ENCODE assay signal across 12 cellular contexts in the genomic region with DNA sequence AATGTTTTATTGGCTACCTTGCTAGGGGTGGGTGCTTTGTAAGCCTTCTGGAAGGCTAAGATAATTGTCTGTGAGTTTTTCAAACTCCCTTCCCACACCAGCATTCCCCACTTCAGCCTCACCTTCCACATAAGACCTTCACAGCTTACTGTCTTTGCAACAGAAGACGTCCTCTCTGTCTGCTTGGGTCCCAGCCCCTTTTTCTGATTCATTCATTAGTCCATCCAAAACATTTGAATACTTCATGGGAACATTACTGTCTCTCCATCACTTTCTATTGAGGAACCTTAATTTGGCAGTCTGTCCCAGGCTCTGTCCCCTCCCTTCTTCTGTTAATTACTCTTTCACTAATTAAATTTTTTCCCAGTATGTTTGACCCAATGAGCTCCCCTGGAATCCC. TPM values are rescaled to one million over a fixed set of nuclear protein-coding genes. Genes with fewer than 3 reads are reported as not detected.
A peak's percentile ranks its signal among the peaks of the same experiment; 100 is the strongest.
DNase-seq lines count a peak whose midpoint lies in the region; ATAC-seq, FAIRE-seq and TF ChIP-seq lines count a peak whose summit lies in the region.
"Had no signal": no experiment of that assay in that cellular context is flagged by ENCODE, and none has a peak within 500 bp of the region (broad histone marks: within the 10 kb centered on the region; RNA-seq: fewer than 3 reads in every experiment).

No MANE protein-coding gene starts in this region.

- peaks cover 59% of the 10 kb centered on the region for H3K4me1 Mint-ChIP-seq in activated naive CD8-positive, alpha-beta T cell (ENCODE audit: low read depth)
- H3K4me1 Mint-ChIP-seq in naive B cell: peaks cover 51 to 72% (median 59%) of the 10 kb centered on the region in 3 donors

- peaks cover 32% of the 10 kb centered on the region for H3K79me2 ChIP-seq in HCT116 (ENCODE audit: insufficient read depth, low read length)

- CTCF ChIA-PET in HCT116 (lab: Charles Lee) (interaction anchor here (0.8 kb wide), 1 partner anchor 9 kb away, joined by 3 read pairs; a partner anchor contains a TSS), HEK293T (lab: Yijun Ruan, JAX) (no interaction called here)

- H3K9me2 ChIP-seq in HCT116 (ENCODE audit: insufficient read depth): no peaks in the 10 kb centered on the region

- peaks cover 13% of the 10 kb centered on the region for H3K36me3 Mint-ChIP-seq in activated naive CD8-positive, alpha-beta T cell
- peaks cover 0 to 7% of the 10 kb centered on the region in 2 donors for H3K36me3 Mint-ChIP-seq in naive B cell

- H3K4me1 ChIP-seq in BLaER1 (peaks cover 51% of the 10 kb centered on the region), HCT116 (ENCODE audit: control insufficient read depth in 1 of 2, insufficient read depth in 2 of 2, low read length in 2 of 2) (peaks cover 20 to 46% of the 10 kb centered on the region in 2 experiments)

- H3K9me3 Mint-ChIP-seq in activated naive CD8-positive, alpha-beta T cell (ENCODE audit: low read depth): no peaks in the 10 kb centered on the region
- no peaks in the 10 kb centered on the region for H3K9me3 Mint-ChIP-seq in naive B cell

- no TSS peak for BruUV-seq in HCT116 (replicated peaks; lab: Mats Ljungman, UMichigan)

- H3K9ac ChIP-seq in BLaER1: no peak overlapping the region
- peak overlapping the region; percentile 20; the same call in 1 of the 2 replicates for H3K9ac ChIP-seq in HCT116 (ENCODE audit: low read length)

- H3K4me2 ChIP-seq in BLaER1 (peak overlapping the region; percentile 99), HCT116 (ENCODE audit: low read length) (peak overlapping the region; percentile 93)

- POLR2A ChIA-PET in HCT116 (lab: Charles Lee) (interaction anchor here (1.2 kb wide), 1 partner anchor 13 kb away, joined by 4 read pairs; a partner anchor contains a TSS), HEK293T (lab: Yijun Ruan, JAX) (interaction anchor here (0.7 to 1.7 kb wide), 3 partner anchors 10 to 18 kb away, joined by 4 to 8 read pairs (median 5); a partner anchor contains a TSS)

- ATAC-seq in HCT116: no peak
- ATAC-seq in naive B cell (ENCODE audit: low read depth in 2 of 2): no peak
- ATAC-seq: gastroesophageal sphincter had no signal

- H3K9me3 ChIP-seq in BLaER1 (no peaks in the 10 kb centered on the region), HCT116 (ENCODE audit: control insufficient read depth in 1 of 2, insufficient read depth in 1 of 2, low read depth in 1 of 2, low read length in 2 of 2) (no peaks in the 10 kb centered on the region)
- H3K9me3 ChIP-seq: gastroesophageal sphincter, upper lobe of left lung had no signal

- H3K4me3 Mint-ChIP-seq in activated naive CD8-positive, alpha-beta T cell: peak overlapping the region; percentile 91
- peak overlapping the region; percentile 84 to 97 (median 91) for H3K4me3 Mint-ChIP-seq in naive B cell

- intact Hi-C loops in HCT116 (cut with micrococcal nuclease): no loop called here

- peaks cover 60% of the 10 kb centered on the region for H4K20me1 ChIP-seq in BLaER1
- H4K20me1 ChIP-seq in HCT116 (ENCODE audit: insufficient read depth): no peaks in the 10 kb centered on the region

- H3K27me3 Mint-ChIP-seq in activated naive CD8-positive, alpha-beta T cell: no peaks in the 10 kb centered on the region
- H3K27me3 Mint-ChIP-seq in naive B cell: no peaks in the 10 kb centered on the region

- H2AFZ ChIP-seq in HCT116 (ENCODE audit: low read depth, low read length, poor library complexity, severe bottlenecking): no peak overlapping the region

- no peak for FAIRE-seq in D721Med (lab: Jason Lieb, UNC)
- FAIRE-seq: RCC 7860 had no signal

- peak overlapping the region; percentile 67 for H3K27ac Mint-ChIP-seq in activated naive CD8-positive, alpha-beta T cell
- peak overlapping the region; percentile 83 to 99 (median 96) for H3K27ac Mint-ChIP-seq in naive B cell

- RAD21 ChIA-PET in HCT116 (lab: Charles Lee; ENCODE audit: low non-redundant PET in 1 of 2, low total read pairs in 2 of 2, uncharacterized antibody in 2 of 2, unreplicated experiment in 2 of 2): no interaction called here

- DNase-seq in HCT116 (ENCODE audit: low read depth, low spot score) (no peak), naive B cell (no peak), HEK293T (ENCODE audit: extremely low spot score) (no peak), islet precursor cell (no peak), NCI-H2029 (lab: John Stamatoyannopoulos, UW) (no peak), D721Med (ENCODE audit: insufficient read length, low spot score) (no peak)

- no peak for TF ChIP-seq RAD21 in HCT116 (IDR thresholded peaks at IDR 0.05; ENCODE audit: low read depth)

- H3K27ac ChIP-seq in BLaER1: no peak overlapping the region
- 0 out of 2 replicates have a peak overlapping the region, but pooled peaks have one; percentile 4 for H3K27ac ChIP-seq in HCT116 (ENCODE audit: low read depth, low read length)
- H3K27ac ChIP-seq: cardiac muscle cell had no signal

- no peak overlapping the region for H3K4me3 ChIP-seq in BLaER1
- peak overlapping the region in 1 of 2 experiments; percentile 64; a peak in 2 of 4 replicates for H3K4me3 ChIP-seq in HCT116 (replicated peaks in 1 of 2; ENCODE audit: low read depth in 1 of 2, low read length in 2 of 2)

- H3K36me3 ChIP-seq in BLaER1 (peaks cover 34% of the 10 kb centered on the region), HCT116 (ENCODE audit: control insufficient read depth in 1 of 2, insufficient read depth in 2 of 2, low read length in 2 of 2) (peaks cover 12 to 18% of the 10 kb centered on the region in 2 experiments; a peak in 2 of 4 replicates)

- H3K27me3 ChIP-seq in BLaER1: peaks cover 63% of the 10 kb centered on the region
- no peaks in the 10 kb centered on the region for H3K27me3 ChIP-seq in HCT116 (ENCODE audit: insufficient read depth, low read length)
- H3K27me3 ChIP-seq: gastroesophageal sphincter, upper lobe of left lung had no signal

- TF ChIP-seq CTCF in HCT116 (IDR thresholded peaks at IDR 0.05 in 2 of 3, conservative IDR thresholded peaks at IDR 0.05 in 1 of 3; ENCODE audit: borderline replicate concordance in 1 of 3, insufficient read depth in 1 of 3, low read depth in 2 of 3, low read length in 2 of 3): no peak
- TF ChIP-seq CTCF in D721Med (IDR thresholded peaks at IDR 0.05; ENCODE audit: insufficient read depth, missing control alignments): no peak

- TF ChIP-seq POLR2A in HCT116 (IDR thresholded peaks at IDR 0.05; ENCODE audit: borderline replicate concordance, extremely low read depth, insufficient read depth, insufficient read length): no peak

TF ChIP-seq in HCT116, 20 proteins besides CTCF, POLR2A, EP300 and RAD21:
- no peak for TF ChIP-seq CEBPB (IDR thresholded peaks at IDR 0.05; ENCODE audit: low read depth)
- no peak for TF ChIP-seq SIN3A (IDR thresholded peaks at IDR 0.05; ENCODE audit: low read depth)

TF ChIP-seq in HEK293T, 16 proteins besides CTCF, POLR2A, EP300 and RAD21:
- TF ChIP-seq ELF4 (IDR thresholded peaks at IDR 0.05): no peak
- TF ChIP-seq, protein P1, sequence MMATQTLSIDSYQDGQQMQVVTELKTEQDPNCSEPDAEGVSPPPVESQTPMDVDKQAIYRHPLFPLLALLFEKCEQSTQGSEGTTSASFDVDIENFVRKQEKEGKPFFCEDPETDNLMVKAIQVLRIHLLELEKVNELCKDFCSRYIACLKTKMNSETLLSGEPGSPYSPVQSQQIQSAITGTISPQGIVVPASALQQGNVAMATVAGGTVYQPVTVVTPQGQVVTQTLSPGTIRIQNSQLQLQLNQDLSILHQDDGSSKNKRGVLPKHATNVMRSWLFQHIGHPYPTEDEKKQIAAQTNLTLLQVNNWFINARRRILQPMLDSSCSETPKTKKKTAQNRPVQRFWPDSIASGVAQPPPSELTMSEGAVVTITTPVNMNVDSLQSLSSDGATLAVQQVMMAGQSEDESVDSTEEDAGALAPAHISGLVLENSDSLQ (IDR thresholded peaks at IDR 0.05): no peak
TF ChIP-seq in HEK293T: peak in this region for 0.

RNA-seq across cellular contexts. Expression of a gene that starts 1.0 kb away (rescaled TPM):
- total RNA-seq in HCT116 (2021; ENCODE audit: unreplicated experiment): 21.8 TPM
- 17.5 and 17.8 TPM in 2 replicates for polyA plus RNA-seq in HCT116 (2012)
- polyA plus RNA-seq in naive B cell (ENCODE audit: low read depth in 6 of 6): 10 to 100 TPM; 10.9 to 21.0 (median 14.2) TPM

RNA-seq across cellular contexts. Expression of a gene that starts 1.8 kb away (rescaled TPM):
- 206 TPM for total RNA-seq in HCT116 (2021; ENCODE audit: unreplicated experiment)
- 160 and 199 TPM in 2 replicates for polyA plus RNA-seq in HCT116 (2012)
- polyA plus RNA-seq in naive B cell (ENCODE audit: low read depth in 6 of 6): 10 to 100 TPM; 63.2 to 99.0 (median 67.8) TPM

RNA-seq across cellular contexts. Expression of a gene that starts 9.1 kb away (rescaled TPM):
- 14.9 TPM for total RNA-seq in HCT116 (2021; ENCODE audit: unreplicated experiment)
- 17.1 and 18.7 TPM in 2 replicates for polyA plus RNA-seq in HCT116 (2012)
- 10 to 100 TPM; 48.3 to 82.1 (median 57.7) TPM for polyA plus RNA-seq in naive B cell (ENCODE audit: low read depth in 6 of 6)

RNA-seq across cellular contexts. Expression of a gene that starts 12.9 kb away (rescaled TPM):
- total RNA-seq in HCT116 (2021; ENCODE audit: unreplicated experiment): 11.6 TPM
- 7.2 and 8.2 TPM in 2 replicates for polyA plus RNA-seq in HCT116 (2012)
- under 1 TPM in 3 of 6 donors, not detected in 3; 0.09 to 0.58 (median 0.31) TPM for polyA plus RNA-seq in naive B cell (ENCODE audit: low read depth in 6 of 6)

RNA-seq across cellular contexts. Expression of a gene that starts 15.4 kb away (rescaled TPM):
- 15.8 TPM for total RNA-seq in HCT116 (2021; ENCODE audit: unreplicated experiment)
- 11.9 and 13.3 TPM in 2 replicates for polyA plus RNA-seq in HCT116 (2012)
- 1 to 10 TPM; 1.2 to 4.0 (median 2.1) TPM for polyA plus RNA-seq in naive B cell (ENCODE audit: low read depth in 6 of 6)
